Comparison of ENCODE assay signal across 1 cellular context in genomic region chr3:37144806-37145205, GRCh38.
TF ChIP-seq lines count a peak whose summit lies in the region.

No MANE protein-coding gene starts in this region.

TF ChIP-seq in HepG2, 621 proteins besides CTCF, POLR2A, EP300 and RAD21 (continued from another document):
- TF ChIP-seq ZBTB2 (CRISPR knock-in tag; IDR thresholded peaks at IDR 0.05; ENCODE audit: low read depth) = no peak
- TF ChIP-seq ZNF234 (CRISPR knock-in tag; conservative IDR thresholded peaks at IDR 0.05) = no peak
- TF ChIP-seq MAF1 (CRISPR knock-in tag; IDR thresholded peaks at IDR 0.05; ENCODE audit: borderline replicate concordance) = no peak
- TF ChIP-seq ZNF460 (CRISPR knock-in tag; IDR thresholded peaks at IDR 0.05; ENCODE audit: borderline replicate concordance) = no peak
- TF ChIP-seq ZBTB46 (CRISPR knock-in tag; IDR thresholded peaks at IDR 0.05; ENCODE audit: borderline replicate concordance) = no peak
- no peak for TF ChIP-seq ATF4 (CRISPR knock-in tag; IDR thresholded peaks at IDR 0.05)
- no peak for TF ChIP-seq HES4 (CRISPR knock-in tag; IDR thresholded peaks at IDR 0.05; ENCODE audit: borderline replicate concordance)
- no peak for TF ChIP-seq RBM39 (IDR thresholded peaks at IDR 0.05; ENCODE audit: low read depth, low read length, poor library complexity, severe bottlenecking)
- no peak for TF ChIP-seq DR1 (CRISPR knock-in tag; IDR thresholded peaks at IDR 0.05)
- peak; percentile 30 for TF ChIP-seq ASH2L (IDR thresholded peaks at IDR 0.05; ENCODE audit: insufficient read length, low read depth, low read length)
- TF ChIP-seq ARHGAP35 (CRISPR knock-in tag; IDR thresholded peaks at IDR 0.05; ENCODE audit: borderline replicate concordance) = no peak
- TF ChIP-seq ZNF713 (CRISPR knock-in tag; IDR thresholded peaks at IDR 0.05) = no peak
- TF ChIP-seq ZNF768 (CRISPR knock-in tag; IDR thresholded peaks at IDR 0.05) = no peak
- no peak for TF ChIP-seq ZNF205 (CRISPR knock-in tag; IDR thresholded peaks at IDR 0.05)
- TF ChIP-seq ZNF687 (CRISPR knock-in tag; IDR thresholded peaks at IDR 0.05) = no peak
- TF ChIP-seq CREM (IDR thresholded peaks at IDR 0.05) = 0 out of 2 replicates have a peak, but pooled peaks have one; percentile 24
- no peak for TF ChIP-seq CREM (CRISPR knock-in tag; IDR thresholded peaks at IDR 0.05)
- no peak for TF ChIP-seq ZNF496 (CRISPR knock-in tag; IDR thresholded peaks at IDR 0.05; ENCODE audit: insufficient replicate concordance)
- TF ChIP-seq ZNF224 (CRISPR knock-in tag; IDR thresholded peaks at IDR 0.05) = no peak
- no peak for TF ChIP-seq USF2 (IDR thresholded peaks at IDR 0.05; ENCODE audit: low read depth, low read length)
- no peak for TF ChIP-seq USF2 (CRISPR knock-in tag; IDR thresholded peaks at IDR 0.05; ENCODE audit: borderline replicate concordance)
- TF ChIP-seq RFX5 (IDR thresholded peaks at IDR 0.05; ENCODE audit: low read depth, low read length) = no peak
- peak; percentile 65 for TF ChIP-seq RFX3 (CRISPR knock-in tag; IDR thresholded peaks at IDR 0.05)
- TF ChIP-seq SP1 (IDR thresholded peaks at IDR 0.05) = no peak
- no peak for TF ChIP-seq SP1 (CRISPR knock-in tag; IDR thresholded peaks at IDR 0.05)
- TF ChIP-seq ARNTL (CRISPR knock-in tag; IDR thresholded peaks at IDR 0.05) = no peak
- TF ChIP-seq RARA (CRISPR knock-in tag; IDR thresholded peaks at IDR 0.05) = no peak
- TF ChIP-seq ZNF513 (CRISPR knock-in tag; conservative IDR thresholded peaks at IDR 0.05) = no peak
- TF ChIP-seq ZNF431 (CRISPR knock-in tag; IDR thresholded peaks at IDR 0.05; ENCODE audit: borderline replicate concordance, low read depth) = no peak
- TF ChIP-seq GATA4 (IDR thresholded peaks at IDR 0.05; ENCODE audit: borderline replicate concordance, low read depth) = no peak
- TF ChIP-seq RERE (CRISPR knock-in tag; IDR thresholded peaks at IDR 0.05; ENCODE audit: low read depth) = no peak
- no peak for TF ChIP-seq NFAT5 (CRISPR knock-in tag; IDR thresholded peaks at IDR 0.05)
